19 cellular contexts compared by ENCODE assay signal in the genomic region with DNA sequence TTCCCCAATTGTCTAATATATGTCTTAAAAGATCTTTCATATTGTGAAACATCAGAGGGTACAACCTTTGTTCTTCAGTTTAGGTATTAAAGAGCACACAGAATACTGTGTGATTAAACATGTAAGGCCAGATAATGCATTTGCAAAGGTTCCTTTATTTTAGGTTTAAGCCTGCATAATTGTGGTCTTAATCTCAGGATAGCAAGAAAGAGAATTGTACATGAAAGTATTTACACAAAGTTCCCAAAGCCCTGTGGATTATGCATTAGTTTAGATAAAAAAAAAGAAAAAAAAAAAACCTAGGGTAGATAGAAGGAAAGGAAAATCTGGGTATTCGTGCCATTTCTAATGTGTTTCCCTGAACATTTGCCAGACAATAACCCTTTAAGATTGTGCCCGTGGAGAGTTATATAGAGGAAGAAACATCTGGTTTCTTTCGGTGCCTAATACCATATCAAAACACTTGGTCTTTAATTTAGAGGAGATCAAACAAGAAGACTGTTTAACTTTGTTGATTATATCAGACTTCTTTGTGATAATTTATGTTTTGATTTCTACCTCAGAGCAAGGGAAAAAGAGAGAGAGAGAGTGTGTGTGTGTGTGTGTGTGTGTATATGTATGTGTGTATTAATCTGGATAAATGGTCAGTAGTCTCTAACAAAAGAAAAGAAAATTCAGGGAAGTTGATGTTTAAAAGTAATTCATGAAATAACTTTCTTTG.
A peak's percentile ranks its signal among the peaks of the same experiment; 100 is the strongest.
DNase-seq lines count a peak whose midpoint lies in the region; ATAC-seq, FAIRE-seq and TF ChIP-seq lines count a peak whose summit lies in the region.
"Had no signal": no experiment of that assay in that cellular context is flagged by ENCODE, and none has a peak within 500 bp of the region (broad histone marks: within the 10 kb centered on the region; RNA-seq: fewer than 3 reads in every experiment).

No MANE protein-coding gene starts in this region.

- no peaks in the 10 kb centered on the region for H3K27me3 ChIP-seq in SK-N-SH (ENCODE audit: insufficient read depth)
- H3K27me3 ChIP-seq in iPS-18a (ENCODE audit: control insufficient read depth, insufficient read depth, low read length), result no peaks in the 10 kb centered on the region
- H3K27me3 ChIP-seq: BE2C, esophagus squamous epithelium, upper lobe of left lung had no signal

- no peak for TF ChIP-seq EP300 in SK-N-SH (IDR thresholded peaks at IDR 0.05; ENCODE audit: borderline replicate concordance in 1 of 2, low read depth in 1 of 2, low read length in 1 of 2)

- no peak overlapping the region for H2AFZ ChIP-seq in SK-N-SH (ENCODE audit: low read depth)

- peaks cover 28% of the 10 kb centered on the region for H3K36me3 Mint-ChIP-seq in WTC11
- H3K36me3 Mint-ChIP-seq in type B pancreatic cell, result peaks cover 37% of the 10 kb centered on the region
- peaks cover 0 to 5% of the 10 kb centered on the region in 2 donors for H3K36me3 Mint-ChIP-seq in activated naive CD4-positive, alpha-beta T cell treated with anti-CD3 and anti-CD28 coated beads, Interleukin-2, amount 50 U/mL, for 72 hours

- no peaks in the 10 kb centered on the region for H4K20me1 ChIP-seq in SK-N-SH (ENCODE audit: insufficient read depth)

- H3K9me3 Mint-ChIP-seq in WTC11 (no peaks in the 10 kb centered on the region), type B pancreatic cell (no peaks in the 10 kb centered on the region)
- H3K9me3 Mint-ChIP-seq in activated naive CD4-positive, alpha-beta T cell treated with anti-CD3 and anti-CD28 coated beads, Interleukin-2, amount 50 U/mL, for 72 hours, result no peaks in the 10 kb centered on the region

- H3K36me3 ChIP-seq in SK-N-SH (replicated peaks in 1 of 2; ENCODE audit: control insufficient read depth in 1 of 2, insufficient read depth in 2 of 2, low read length in 1 of 2), result peaks cover 49 to 70% of the 10 kb centered on the region in 2 experiments
- H3K36me3 ChIP-seq in iPS-18a (ENCODE audit: control insufficient read depth, low read depth, low read length), result peaks cover 40% of the 10 kb centered on the region

- ATAC-seq in SK-N-SH treated with all-trans-retinoic acid at 6 μM for 48 hours (no peak), WTC11 (no peak)
- no peak for ATAC-seq in activated naive CD4-positive, alpha-beta T cell treated with anti-CD3 and anti-CD28 coated beads, Interleukin-2, amount 50 U/mL, for 72 hours

- H3K27ac ChIP-seq in SK-N-SH (ENCODE audit: low read depth in 2 of 2, low read length in 1 of 2) (peak overlapping the region in 1 of 2 experiments; percentile 41; a peak in 3 of 4 replicates), iPS-18a (ENCODE audit: low read length) (peak overlapping the region; percentile 75)
- H3K27ac ChIP-seq: esophagus squamous epithelium had no signal

- TF ChIP-seq CTCF in SK-N-SH (IDR thresholded peaks at IDR 0.05) (no peak), WTC11 (IDR thresholded peaks at IDR 0.05) (no peak), type B pancreatic cell (conservative IDR thresholded peaks at IDR 0.05) (no peak)

- DNase-seq in SK-N-SH, result no peak
- no peak for DNase-seq in WTC11 (ENCODE audit: low spot score)
- DNase-seq in type B pancreatic cell (ENCODE audit: extremely low spot score, unreplicated experiment), result no peak
- no peak for DNase-seq in GM12892 (ENCODE audit: insufficient read length)
- no peak for DNase-seq in hippocampal formation (lab: John Stamatoyannopoulos, UW)
- DNase-seq in activated naive CD4-positive, alpha-beta T cell treated with anti-CD3 and anti-CD28 coated beads, Interleukin-2, amount 50 U/mL, for 72 hours (ENCODE audit: low spot score in 2 of 2), result no peak
- DNase-seq: 8988T; activated CD8-positive, alpha-beta memory T cell treated with anti-CD3 and anti-CD28 coated beads, Interleukin-2, amount 50 U/mL, for 4 hours; activated effector memory CD4-positive, alpha-beta T cell treated with anti-CD3 and anti-CD28 coated beads, Interleukin-2, amount 50 U/mL, for 16 hours; cerebellar nuclear complex; effector CD8-positive, alpha-beta T cell; esophagus squamous epithelium; NCI-H1436 treated with DMSO at 0.1 percent for 48 hours; SIG-M5; T-helper 2 cell; upper lobe of left lung had no signal

- CTCF ChIA-PET in SK-N-SH (lab: Yijun Ruan, JAX), result no interaction called here
- CTCF ChIA-PET in WTC11 (lab: Charles Lee), result no interaction called here

- no peak for FAIRE-seq in GM12892 (lab: Jason Lieb, UNC)

- POLR2A ChIA-PET in SK-N-SH (lab: Yijun Ruan, JAX), result no interaction called here
- POLR2A ChIA-PET in WTC11 (lab: Charles Lee), result no interaction called here

- no peak overlapping the region for H3K9ac ChIP-seq in SK-N-SH
- H3K9ac ChIP-seq in iPS-18a (ENCODE audit: low read length), result no peak overlapping the region

- TF ChIP-seq POLR2A in GM12892 (IDR thresholded peaks at IDR 0.05; ENCODE audit: low read depth, low read length), result no peak

- no peak overlapping the region for H3K4me3 Mint-ChIP-seq in WTC11
- H3K4me3 Mint-ChIP-seq in type B pancreatic cell, result peak overlapping the region; percentile 34

- H3K27me3 Mint-ChIP-seq in WTC11 (ENCODE audit: low read depth) (no peaks in the 10 kb centered on the region), type B pancreatic cell (no peaks in the 10 kb centered on the region)

- H3K9me2 ChIP-seq in SK-N-SH, result no peaks in the 10 kb centered on the region

- peaks cover 6 to 13% of the 10 kb centered on the region in 2 experiments; a peak in 3 of 4 replicates for H3K4me1 ChIP-seq in SK-N-SH (ENCODE audit: control insufficient read depth in 1 of 2, insufficient read depth in 2 of 2, low read depth in 1 of 2, low read length in 1 of 2)
- H3K4me1 ChIP-seq in iPS-18a (ENCODE audit: control insufficient read depth, low read depth, low read length), result peaks cover 32% of the 10 kb centered on the region

- no peak overlapping the region for H3K4me2 ChIP-seq in SK-N-SH

- no peak for TF ChIP-seq RAD21 in SK-N-SH (IDR thresholded peaks at IDR 0.05; ENCODE audit: low read length)

- H3K4me1 Mint-ChIP-seq in WTC11, result peaks cover 33% of the 10 kb centered on the region
- H3K4me1 Mint-ChIP-seq in type B pancreatic cell (ENCODE audit: unreplicated experiment), result peaks cover 31% of the 10 kb centered on the region

- H3F3A ChIP-seq in SK-N-SH (replicated peaks; ENCODE audit: insufficient read depth), result peaks cover 23% of the 10 kb centered on the region

- peaks cover 40% of the 10 kb centered on the region for H3K79me2 ChIP-seq in SK-N-SH (ENCODE audit: insufficient read depth)

- 65% methylated on average over 3 of the region's 3 CpGs for WGBS in SK-N-SH (ENCODE audit: low lambda C conversion rate)

- H3K27ac Mint-ChIP-seq in WTC11 (peak overlapping the region; percentile 91), type B pancreatic cell (peak overlapping the region; percentile 58)
- no peak overlapping the region for H3K27ac Mint-ChIP-seq in activated naive CD4-positive, alpha-beta T cell treated with anti-CD3 and anti-CD28 coated beads, Interleukin-2, amount 50 U/mL, for 72 hours

- H3K9me3 ChIP-seq in SK-N-SH (no peaks in the 10 kb centered on the region), iPS-18a (ENCODE audit: control insufficient read depth, low read depth, low read length) (no peaks in the 10 kb centered on the region)
- H3K9me3 ChIP-seq: BE2C, esophagus squamous epithelium, upper lobe of left lung had no signal

- H3K4me3 ChIP-seq in SK-N-SH (ENCODE audit: low read depth in 2 of 2, low read length in 1 of 2) (no peak overlapping the region), iPS-18a (ENCODE audit: low read length) (no peak overlapping the region)
- H3K4me3 ChIP-seq: esophagus squamous epithelium, upper lobe of left lung had no signal

TF ChIP-seq in SK-N-SH treated with all-trans-retinoic acid at 6 μM for 48 hours, 23 proteins besides CTCF, POLR2A, EP300 and RAD21 (continues in another document):
- TF ChIP-seq SNAI2 (CRISPR knock-in tag; IDR thresholded peaks at IDR 0.05) (no peak), OSR1 (CRISPR knock-in tag; IDR thresholded peaks at IDR 0.05) (no peak), RARB (CRISPR knock-in tag; IDR thresholded peaks at IDR 0.05) (no peak), ZNF8 (CRISPR knock-in tag; IDR thresholded peaks at IDR 0.05) (no peak)

TF ChIP-seq in SK-N-SH, 30 proteins besides CTCF, POLR2A, EP300 and RAD21 (continues in another document):
- TF ChIP-seq NFIC (IDR thresholded peaks at IDR 0.05; ENCODE audit: borderline replicate concordance) (no peak), EZH2phosphoT487 (IDR thresholded peaks at IDR 0.05; ENCODE audit: borderline replicate concordance, low read depth) (no peak), USF1 (IDR thresholded peaks at IDR 0.05; ENCODE audit: borderline replicate concordance, low read depth) (no peak)

TF ChIP-seq in WTC11, 78 proteins besides CTCF, POLR2A, EP300 and RAD21 (continues in another document):
- TF ChIP-seq, protein P1, sequence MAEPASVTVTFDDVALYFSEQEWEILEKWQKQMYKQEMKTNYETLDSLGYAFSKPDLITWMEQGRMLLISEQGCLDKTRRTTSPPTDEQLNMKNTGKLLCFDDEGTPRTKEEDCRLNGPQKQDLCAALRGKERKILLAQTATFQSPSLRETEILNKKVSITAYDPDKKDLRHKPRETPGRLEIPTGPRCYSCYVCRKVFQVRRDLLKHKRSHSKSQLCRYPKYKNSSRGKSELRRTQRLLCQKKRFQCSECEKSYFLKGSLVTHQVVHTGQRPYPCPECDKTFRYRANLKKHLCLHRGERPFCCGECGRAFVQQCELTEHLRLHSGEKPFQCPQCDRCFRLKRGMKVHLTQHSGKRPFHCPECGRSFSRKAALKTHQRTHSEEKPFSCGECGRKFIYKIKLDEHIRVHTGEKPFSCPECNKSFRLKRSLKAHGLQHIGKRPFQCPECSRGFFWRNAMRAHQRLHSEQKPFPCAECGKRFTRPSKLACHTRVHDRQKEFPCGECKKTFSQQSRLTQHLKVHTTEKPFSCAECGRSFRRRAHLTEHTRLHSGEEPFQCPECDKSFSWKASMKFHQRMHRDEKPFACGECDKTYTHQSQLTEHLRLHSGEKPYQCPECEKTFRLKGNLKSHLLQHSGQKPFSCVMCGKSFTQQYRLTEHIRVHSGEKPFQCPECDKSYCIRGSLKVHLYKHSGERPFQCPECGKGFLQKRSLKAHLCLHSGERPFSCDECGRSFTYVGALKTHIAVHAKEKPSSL (CRISPR knock-in tag; conservative IDR thresholded peaks at IDR 0.05), result no peak
- TF ChIP-seq SMAD3 (CRISPR knock-in tag; IDR thresholded peaks at IDR 0.05; ENCODE audit: borderline replicate concordance), result no peak
- TF ChIP-seq, protein P2, sequence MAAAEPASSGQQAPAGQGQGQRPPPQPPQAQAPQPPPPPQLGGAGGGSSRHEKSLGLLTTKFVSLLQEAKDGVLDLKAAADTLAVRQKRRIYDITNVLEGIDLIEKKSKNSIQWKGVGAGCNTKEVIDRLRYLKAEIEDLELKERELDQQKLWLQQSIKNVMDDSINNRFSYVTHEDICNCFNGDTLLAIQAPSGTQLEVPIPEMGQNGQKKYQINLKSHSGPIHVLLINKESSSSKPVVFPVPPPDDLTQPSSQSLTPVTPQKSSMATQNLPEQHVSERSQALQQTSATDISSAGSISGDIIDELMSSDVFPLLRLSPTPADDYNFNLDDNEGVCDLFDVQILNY (CRISPR knock-in tag; IDR thresholded peaks at IDR 0.05), result no peak

Comparison
In these comparisons a context has a peak if more than half of its experiments do, and no peak if none do; other contexts are left out.
1. H3K27ac Mint-ChIP-seq: peak in WTC11 (single experiment) and type B pancreatic cell (single experiment); none in activated naive CD4-positive, alpha-beta T cell treated with anti-CD3 and anti-CD28 coated beads, Interleukin-2, amount 50 U/mL, for 72 hours (0 of 2).